8 cellular contexts compared by ENCODE assay signal in the genomic region with DNA sequence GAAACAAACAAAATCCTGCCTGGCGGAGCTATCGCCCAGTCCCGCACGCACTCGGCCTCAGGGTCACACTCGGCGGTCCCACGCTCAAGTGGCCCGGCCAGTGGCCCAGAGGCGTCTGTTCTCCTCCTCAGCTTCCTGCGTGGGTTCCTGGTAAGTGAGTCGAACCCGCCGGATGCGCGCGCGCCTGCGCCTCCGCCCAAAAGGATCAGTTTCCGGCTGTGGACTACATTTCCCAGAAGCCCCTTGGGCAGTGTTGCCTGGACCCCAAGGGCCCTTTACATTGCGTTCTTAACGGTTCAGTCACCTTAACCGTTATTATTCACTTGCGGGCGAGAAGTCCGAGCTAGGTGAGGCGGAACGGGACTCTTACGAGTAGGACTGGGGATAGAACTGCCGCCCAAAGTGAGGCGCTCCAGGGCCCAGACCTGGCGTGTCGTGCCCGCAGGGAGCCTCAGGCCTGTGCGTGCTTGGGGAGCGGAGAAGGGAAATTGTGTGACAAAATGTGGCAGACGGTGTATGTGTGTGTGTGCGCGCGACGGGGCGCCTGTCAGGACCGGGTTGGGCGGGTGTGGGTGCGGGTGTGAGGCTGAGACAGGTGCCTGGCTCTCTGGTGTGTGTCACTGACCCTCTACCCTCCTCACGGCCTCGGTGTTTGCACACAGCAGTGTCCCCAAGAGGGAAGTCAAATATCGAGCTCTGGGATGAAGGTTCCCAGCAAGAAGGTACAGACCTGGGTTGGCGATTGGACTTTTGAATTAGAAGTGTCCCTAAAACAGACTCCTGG. TPM values are rescaled to one million over a fixed set of nuclear protein-coding genes. Genes with fewer than 3 reads are reported as not detected.
A peak's percentile ranks its signal among the peaks of the same experiment; 100 is the strongest.
DNase-seq lines count a peak whose midpoint lies in the region; ATAC-seq and TF ChIP-seq lines count a peak whose summit lies in the region.

TSS of gene ZNF546 (plus strand) at position 250 of the 784 bp plus-strand sequence. CDS start 1,267 bp downstream, outside the sequence.

- TF ChIP-seq CTCF in CD14-positive monocyte (IDR thresholded peaks at IDR 0.05), result no peak
- peak in 30 of 56 donors; percentile 5 to 54 (median 25) for TF ChIP-seq CTCF in dorsolateral prefrontal cortex (IDR thresholded peaks at IDR 0.05 in 54 of 56, conservative IDR thresholded peaks at IDR 0.05 in 2 of 56; ENCODE audit: low read depth in 1 of 56, partially characterized antibody in 56 of 56)
- no peak for TF ChIP-seq CTCF in right lobe of liver (IDR thresholded peaks at IDR 0.05)

- H3K27ac Mint-ChIP-seq in CD14-positive monocyte, result peak within 1 kb of the TSS; percentile 82 to 96 (median 89)
- H3K27ac Mint-ChIP-seq in activated CD4-positive, alpha-beta memory T cell treated with anti-CD3 and anti-CD28 coated beads for 36 hours, result peak within 1 kb of the TSS; percentile 95

- peak; percentile 92 for ATAC-seq in GM19397 (IDR thresholded peaks at IDR 0.05; ENCODE audit: unreplicated experiment)
- ATAC-seq in right lobe of liver, result peak; percentile 98

- H3K27me3 ChIP-seq in dorsolateral prefrontal cortex, result no peaks in the 10 kb centered on the region
- no peaks in the 10 kb centered on the region for H3K27me3 ChIP-seq in right lobe of liver

- H3K4me1 Mint-ChIP-seq in CD14-positive monocyte, result peaks cover 22% of the 10 kb centered on the region
- peaks cover 36% of the 10 kb centered on the region for H3K4me1 Mint-ChIP-seq in activated CD4-positive, alpha-beta memory T cell treated with anti-CD3 and anti-CD28 coated beads for 36 hours (ENCODE audit: low read depth)

- H3K36me3 Mint-ChIP-seq in CD14-positive monocyte, result peaks cover 2 to 4% of the 10 kb centered on the region in 2 donors
- H3K36me3 Mint-ChIP-seq in activated CD4-positive, alpha-beta memory T cell treated with anti-CD3 and anti-CD28 coated beads for 36 hours, result peaks cover 28% of the 10 kb centered on the region

- intact Hi-C loops in CD14-positive monocyte (cut with micrococcal nuclease) (no loop called here), dorsolateral prefrontal cortex (cut with DNase I) (loop anchor here (1.0 kb wide), 1 partner anchor 26 kb away; the partner anchor contains the start of gene PSMC4 (in 2 of the 2)), right lobe of liver (cut with DNase I) (no loop called here)
- intact Hi-C loops in activated CD4-positive, alpha-beta memory T cell treated with anti-CD3 and anti-CD28 coated beads for 36 hours (cut with micrococcal nuclease), result loop anchor here (1.0 to 10.0 kb wide), 5 partner anchors 26 to 322 kb away; partner anchors contain the start of genes AKT2, PSMC4 and ZNF780A

- peaks cover 2 to 13% (median 7%) of the 10 kb centered on the region in 7 donors for H3K9me3 Mint-ChIP-seq in CD14-positive monocyte
- H3K9me3 Mint-ChIP-seq in activated CD4-positive, alpha-beta memory T cell treated with anti-CD3 and anti-CD28 coated beads for 36 hours, result peaks cover 21% of the 10 kb centered on the region

- CTCF ChIA-PET in activated CD4-positive, alpha-beta memory T cell treated with anti-CD3 and anti-CD28 coated beads for 36 hours (lab: Charles Lee), result interaction anchor here (0.6 to 2.9 kb wide), 2 partner anchors 27 to 153 kb away, joined by 5 to 17 read pairs; partner anchors contain the start of gene PSMC4

- no peaks in the 10 kb centered on the region for H3K36me3 ChIP-seq in right lobe of liver

- peaks cover 0 to 14% (median 2%) of the 10 kb centered on the region in 4 donors for H3K4me1 ChIP-seq in right lobe of liver

- H3K27me3 Mint-ChIP-seq in CD14-positive monocyte (ENCODE audit: low read depth in 3 of 3), result peaks cover 0 to 3% (median 2%) of the 10 kb centered on the region in 3 donors
- no peaks in the 10 kb centered on the region for H3K27me3 Mint-ChIP-seq in activated CD4-positive, alpha-beta memory T cell treated with anti-CD3 and anti-CD28 coated beads for 36 hours

- POLR2A ChIA-PET in activated CD4-positive, alpha-beta memory T cell treated with anti-CD3 and anti-CD28 coated beads for 36 hours (lab: Charles Lee), result interaction anchor here (0.8 to 2.5 kb wide), 6 partner anchors 26 to 194 kb away, joined by 3 to 31 read pairs (median 4); partner anchors contain the start of genes PSMC4 and ZNF780A

- DNase-seq in CD14-positive monocyte (ENCODE audit: low spot score), result peak; percentile 76
- DNase-seq in HK-2 (ENCODE audit: unreplicated experiment), result peak; percentile 94
- DNase-seq in NCI-H82 (lab: John Stamatoyannopoulos, UW), result peak; percentile 92
- peak; percentile 95 for DNase-seq in activated CD4-positive, alpha-beta memory T cell treated with anti-CD3 and anti-CD28 coated beads for 36 hours
- peak; percentile 79 to 95 (median 93) for DNase-seq in dorsolateral prefrontal cortex
- DNase-seq in right lobe of liver, result peak; percentile 93 to 94 (median 94)
- peak; percentile 91 for DNase-seq in stimulated activated CD4-positive, alpha-beta T cell treated with anti-CD3 and anti-CD28 coated beads, Interleukin-4, amount 100 ng/mL, for 24 hours

- no peaks in the 10 kb centered on the region for H3K9me3 ChIP-seq in right lobe of liver

- peak; percentile 92 for TF ChIP-seq POLR2A in right lobe of liver (IDR thresholded peaks at IDR 0.05)

- H3K27ac ChIP-seq in dorsolateral prefrontal cortex (peak within 1 kb of the TSS; percentile 48 to 96 (median 89)), right lobe of liver (peak within 1 kb of the TSS; percentile 57 to 82 (median 80))

- WGBS in right lobe of liver (ENCODE audit: insufficient coverage, low coverage, low lambda C conversion rate, missing lambda C conversion rate), result 1% methylated on average over 22 of the region's 50 CpGs

- peak within 1 kb of the TSS; percentile 90 to 97 for H3K4me3 Mint-ChIP-seq in CD14-positive monocyte
- H3K4me3 Mint-ChIP-seq in activated CD4-positive, alpha-beta memory T cell treated with anti-CD3 and anti-CD28 coated beads for 36 hours, result peak within 1 kb of the TSS; percentile 98

- peak within 1 kb of the TSS; percentile 40 to 96 (median 84) for H3K4me3 ChIP-seq in dorsolateral prefrontal cortex
- H3K4me3 ChIP-seq in right lobe of liver, result peak within 1 kb of the TSS; percentile 59 to 83 (median 71)

RNA-seq across cellular contexts. Expression of gene ZNF546, which starts in this region (rescaled TPM):
- polyA plus RNA-seq in CD14-positive monocyte, result 1 to 10 TPM; 1.3 to 1.4 TPM
- 1 to 10 TPM; 4.2 to 5.5 TPM for total RNA-seq in activated CD4-positive, alpha-beta memory T cell treated with anti-CD3 and anti-CD28 coated beads for 36 hours
- total RNA-seq in dorsolateral prefrontal cortex, result 10 to 100 TPM in 103 of 120 experiments, 1 to 10 TPM in 17; 5.7 to 28.7 (median 12.8) TPM
- 1 to 10 TPM; 1.5 to 5.4 (median 3.5) TPM for total RNA-seq in right lobe of liver

Comparison
In these comparisons a context has a peak if more than half of its experiments do, and no peak if none do; other contexts are left out.
1. Peak in every context shown above with its lines: DNase-seq, ATAC-seq, H3K4me3 ChIP-seq and H3K27ac ChIP-seq.
2. CTCF ChIP-seq: peak in dorsolateral prefrontal cortex (30 of 56); none in CD14-positive monocyte (single experiment) and right lobe of liver (0 of 4).
3. intact Hi-C loops: an anchor here in activated CD4-positive, alpha-beta memory T cell treated with anti-CD3 and anti-CD28 coated beads for 36 hours (1.0 to 10.0 kb wide) and dorsolateral prefrontal cortex (1.0 kb wide); none called in CD14-positive monocyte and right lobe of liver.